In the genomic region with DNA sequence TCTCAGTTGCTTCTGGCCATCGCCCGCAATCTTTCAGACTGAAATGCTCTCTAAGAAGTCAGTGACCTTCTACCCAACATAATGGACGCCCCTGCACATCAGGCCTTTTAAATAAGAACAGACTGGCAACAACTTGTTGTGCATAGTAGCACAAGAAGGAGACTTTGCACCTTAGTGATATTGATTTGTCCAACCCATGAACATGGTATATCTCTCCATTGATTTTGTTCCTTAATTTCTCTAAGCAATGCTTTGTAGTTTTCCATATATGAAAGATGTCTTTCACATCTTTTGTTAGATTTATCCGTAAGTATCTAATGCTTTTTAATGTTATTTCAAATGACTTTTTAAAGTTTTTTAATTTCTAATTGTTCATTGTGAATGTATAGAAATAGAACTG, we compare ENCODE assay signal across 2 cellular contexts.
TF ChIP-seq lines count a peak whose summit lies in the region.

No MANE protein-coding gene starts in this region.

TF ChIP-seq in HEK293, 187 proteins besides CTCF, POLR2A, EP300 and RAD21:
- no peak for TF ChIP-seq ZSCAN23 (tag by site-specific recombination; IDR thresholded peaks at IDR 0.05)
- no peak for TF ChIP-seq ZNF146 (tag by site-specific recombination; IDR thresholded peaks at IDR 0.05)
- no peak for TF ChIP-seq KLF1 (tag by site-specific recombination; IDR thresholded peaks at IDR 0.05)
- peak; percentile 74; the same call in 1 of the 2 replicates for TF ChIP-seq ZNF248 (tag by site-specific recombination; IDR thresholded peaks at IDR 0.05)
TF ChIP-seq in HEK293: peak in this region for 1.

TF ChIP-seq in K562, 482 proteins besides CTCF, POLR2A, EP300 and RAD21:
- TF ChIP-seq, protein P1, sequence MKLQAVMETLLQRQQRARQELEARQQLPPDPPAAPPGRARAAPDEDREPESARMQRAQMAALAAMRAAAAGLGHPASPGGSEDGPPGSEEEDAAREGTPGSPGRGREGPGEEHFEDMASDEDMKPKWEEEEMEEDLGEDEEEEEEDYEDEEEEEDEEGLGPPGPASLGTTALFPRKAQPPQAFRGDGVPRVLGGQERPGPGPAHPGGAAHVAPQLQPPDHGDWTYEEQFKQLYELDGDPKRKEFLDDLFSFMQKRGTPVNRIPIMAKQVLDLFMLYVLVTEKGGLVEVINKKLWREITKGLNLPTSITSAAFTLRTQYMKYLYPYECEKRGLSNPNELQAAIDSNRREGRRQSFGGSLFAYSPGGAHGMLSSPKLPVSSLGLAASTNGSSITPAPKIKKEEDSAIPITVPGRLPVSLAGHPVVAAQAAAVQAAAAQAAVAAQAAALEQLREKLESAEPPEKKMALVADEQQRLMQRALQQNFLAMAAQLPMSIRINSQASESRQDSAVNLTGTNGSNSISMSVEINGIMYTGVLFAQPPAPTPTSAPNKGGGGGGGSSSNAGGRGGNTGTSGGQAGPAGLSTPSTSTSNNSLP (IDR thresholded peaks at IDR 0.05; ENCODE audit: borderline replicate concordance, low read depth, low read length): no peak
- TF ChIP-seq, protein P2, sequence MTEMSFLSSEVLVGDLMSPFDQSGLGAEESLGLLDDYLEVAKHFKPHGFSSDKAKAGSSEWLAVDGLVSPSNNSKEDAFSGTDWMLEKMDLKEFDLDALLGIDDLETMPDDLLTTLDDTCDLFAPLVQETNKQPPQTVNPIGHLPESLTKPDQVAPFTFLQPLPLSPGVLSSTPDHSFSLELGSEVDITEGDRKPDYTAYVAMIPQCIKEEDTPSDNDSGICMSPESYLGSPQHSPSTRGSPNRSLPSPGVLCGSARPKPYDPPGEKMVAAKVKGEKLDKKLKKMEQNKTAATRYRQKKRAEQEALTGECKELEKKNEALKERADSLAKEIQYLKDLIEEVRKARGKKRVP (CRISPR knock-in tag; IDR thresholded peaks at IDR 0.05): no peak
- TF ChIP-seq PHTF2 (CRISPR knock-in tag; IDR thresholded peaks at IDR 0.05) (no peak), BDP1 (IDR thresholded peaks at IDR 0.05; ENCODE audit: insufficient read depth, insufficient read length) (no peak), RBM25 (IDR thresholded peaks at IDR 0.05; ENCODE audit: low read depth, low read length, severe bottlenecking) (no peak), CBX3 (IDR thresholded peaks at IDR 0.05; ENCODE audit: borderline replicate concordance in 1 of 2, low read length in 2 of 2) (no peak), JUN (IDR thresholded peaks at IDR 0.05; ENCODE audit: borderline replicate concordance, low read depth, low read length) (no peak), JUN (CRISPR knock-in tag; IDR thresholded peaks at IDR 0.05; ENCODE audit: borderline replicate concordance) (no peak), TOE1 (IDR thresholded peaks at IDR 0.05; ENCODE audit: borderline replicate concordance) (no peak), TOE1 (CRISPR knock-in tag; IDR thresholded peaks at IDR 0.05; ENCODE audit: borderline replicate concordance, low read depth) (no peak), ATF7 (IDR thresholded peaks at IDR 0.05) (no peak)
TF ChIP-seq in K562: peak in this region for 0.
